Comparison of ENCODE assay signal across 21 cellular contexts in genomic region chr3:111681705-111682426, GRCh38. TPM values are rescaled to one million over a fixed set of nuclear protein-coding genes. Genes with fewer than 3 reads are reported as not detected.
DNase-seq lines count a peak whose midpoint lies in the region; ATAC-seq, FAIRE-seq and TF ChIP-seq lines count a peak whose summit lies in the region.
"Had no signal": no experiment of that assay in that cellular context is flagged by ENCODE, and none has a peak within 500 bp of the region (broad histone marks: within the 10 kb centered on the region; RNA-seq: fewer than 3 reads in every experiment).

No MANE protein-coding gene starts in this region.

- ATAC-seq in GM18519 (IDR thresholded peaks at IDR 0.05; ENCODE audit: low FRiP score, unreplicated experiment) (peak; percentile 48), HG02678 (IDR thresholded peaks at IDR 0.05; ENCODE audit: unreplicated experiment) (peak; percentile 49), GM21717 (IDR thresholded peaks at IDR 0.05; ENCODE audit: unreplicated experiment) (no peak)
- no peak for ATAC-seq in naive thymus-derived CD4-positive, alpha-beta T cell
- ATAC-seq: GM23338; natural killer cell treated with Interleukin-12 subunit alpha and Interleukin-12 subunit beta and Interleukin-15 and Interleukin-18, amount 100 ng/mL, for 72 hours had no signal

- H3K9ac ChIP-seq in MM.1S (ENCODE audit: low read length) (peak overlapping the region; percentile 9; the same call in 1 of the 2 replicates), keratinocyte (ENCODE audit: control insufficient read depth, extremely low read depth, insufficient read depth, low read length) (no peak overlapping the region)

- peaks cover 32 to 76% (median 62%) of the 10 kb centered on the region in 7 donors for H3K4me1 Mint-ChIP-seq in naive thymus-derived CD4-positive, alpha-beta T cell

- no peaks in the 10 kb centered on the region for H3K9me1 ChIP-seq in keratinocyte (ENCODE audit: control insufficient read depth, extremely low read depth, insufficient read depth, low read length)

- CTCF ChIA-PET in naive thymus-derived CD4-positive, alpha-beta T cell (lab: Charles Lee) = interaction anchor here (0.8 to 1.4 kb wide), 3 partner anchors 10 to 286 kb away, joined by 3 to 4 read pairs (median 3); no protein-coding TSS in a partner anchor

- H3K27me3 Mint-ChIP-seq in naive thymus-derived CD4-positive, alpha-beta T cell = no peaks in the 10 kb centered on the region
- H3K27me3 Mint-ChIP-seq: natural killer cell treated with Interleukin-12 subunit alpha and Interleukin-12 subunit beta and Interleukin-15 and Interleukin-18, amount 100 ng/mL, for 72 hours had no signal

- H3K36me3 Mint-ChIP-seq in naive thymus-derived CD4-positive, alpha-beta T cell = peaks cover 0 to 37% (median 4%) of the 10 kb centered on the region in 5 donors

- peaks cover 59% of the 10 kb centered on the region for H3K4me1 ChIP-seq in MM.1S (ENCODE audit: low read length)
- peaks cover 19% of the 10 kb centered on the region for H3K4me1 ChIP-seq in keratinocyte (ENCODE audit: control insufficient read depth, extremely low read depth, insufficient read depth, low read length)
- H3K4me1 ChIP-seq in naive thymus-derived CD4-positive, alpha-beta T cell (ENCODE audit: control insufficient read depth in 2 of 2, insufficient read depth in 2 of 2, low read length in 2 of 2) = peaks cover 6 to 11% of the 10 kb centered on the region in 2 donors
- H3K4me1 ChIP-seq: prostate gland had no signal

- H3K9me3 ChIP-seq in MM.1S (replicated peaks; ENCODE audit: insufficient read depth, low read length) = no peaks in the 10 kb centered on the region
- no peaks in the 10 kb centered on the region for H3K9me3 ChIP-seq in keratinocyte (ENCODE audit: control insufficient read depth, low read depth, low read length)
- no peaks in the 10 kb centered on the region for H3K9me3 ChIP-seq in naive thymus-derived CD4-positive, alpha-beta T cell (ENCODE audit: control insufficient read depth in 2 of 3, low read length in 3 of 3)
- H3K9me3 ChIP-seq: prostate gland, spleen, suprapubic skin had no signal

- no peak overlapping the region for H3K4me3 Mint-ChIP-seq in naive thymus-derived CD4-positive, alpha-beta T cell
- H3K4me3 Mint-ChIP-seq: GM23338; natural killer cell treated with Interleukin-12 subunit alpha and Interleukin-12 subunit beta and Interleukin-15 and Interleukin-18, amount 100 ng/mL, for 72 hours had no signal

- H3K36me3 ChIP-seq in MM.1S (replicated peaks; ENCODE audit: insufficient read depth, low read length) = no peaks in the 10 kb centered on the region
- no peaks in the 10 kb centered on the region for H3K36me3 ChIP-seq in keratinocyte (ENCODE audit: control insufficient read depth in 2 of 2, extremely low read depth in 1 of 2, insufficient read depth in 2 of 2, low read length in 2 of 2)
- H3K36me3 ChIP-seq in naive thymus-derived CD4-positive, alpha-beta T cell (ENCODE audit: control insufficient read depth in 2 of 3, insufficient read depth in 3 of 3, low read length in 3 of 3) = no peaks in the 10 kb centered on the region
- H3K36me3 ChIP-seq: prostate gland, spleen, suprapubic skin had no signal

- peak; percentile 74 for FAIRE-seq in keratinocyte (lab: Jason Lieb, UNC)
- FAIRE-seq: TTC549 had no signal

- POLR2A ChIA-PET in naive thymus-derived CD4-positive, alpha-beta T cell (lab: Charles Lee) = interaction anchor here (0.5 to 1.3 kb wide), 2 partner anchors 11 to 793 kb away, joined by 4 to 5 read pairs; no protein-coding TSS in a partner anchor

- peak; percentile 88 for DNase-seq in MM.1S
- no peak for DNase-seq in keratinocyte (ENCODE audit: low read depth, low spot score)
- no peak for DNase-seq in MV-4-11 (lab: John Stamatoyannopoulos, UW)
- DNase-seq in naive thymus-derived CD4-positive, alpha-beta T cell = no peak
- no peak for DNase-seq in GDM1 (lab: John Stamatoyannopoulos, UW)
- DNase-seq: activated CD4-positive, alpha-beta T cell treated with anti-CD3 and anti-CD28 coated beads for 48 hours; activated CD8-positive, alpha-beta memory T cell treated with anti-CD3 and anti-CD28 coated beads, Interleukin-2, amount 50 U/mL, for 48 hours; activated gamma-delta T cell treated with Interleukin-2 at 50 U/mL for 16 hours; mesendoderm; NCI-H446 treated with DMSO at 0.1 percent for 48 hours; spleen had no signal

- TF ChIP-seq CTCF in MM.1S (IDR thresholded peaks at IDR 0.05; ENCODE audit: low read length) = no peak
- no peak for TF ChIP-seq CTCF in keratinocyte (optimal IDR thresholded peaks at IDR 0.05 in 1 of 3, IDR thresholded peaks at IDR 0.05 in 1 of 3, conservative IDR thresholded peaks at IDR 0.05 in 1 of 3; ENCODE audit: extremely low read depth in 1 of 3, insufficient read depth in 2 of 3, low read length in 3 of 3)

- no peaks in the 10 kb centered on the region for H3K27me3 ChIP-seq in MM.1S (replicated peaks; ENCODE audit: insufficient read depth, low read length)
- H3K27me3 ChIP-seq in keratinocyte (ENCODE audit: control insufficient read depth, extremely low read depth, insufficient read depth, low read length) = no peaks in the 10 kb centered on the region
- no peaks in the 10 kb centered on the region for H3K27me3 ChIP-seq in naive thymus-derived CD4-positive, alpha-beta T cell (ENCODE audit: control insufficient read depth in 2 of 2, insufficient read depth in 2 of 2, low read length in 2 of 2)
- H3K27me3 ChIP-seq: hepatocyte, suprapubic skin had no signal

- no peaks in the 10 kb centered on the region for H3K9me2 ChIP-seq in MM.1S (replicated peaks; ENCODE audit: insufficient read depth, low read length)

- dilution Hi-C loops in keratinocyte (cut with MboI; ENCODE audit: extremely low pct_ligation_motif_present, low sequenced_read_pairs) = loop anchor here (25.0 kb wide), 1 partner anchor 95 kb away; the partner anchor contains the start of gene ZBED2

- peak overlapping the region; percentile 70 for H3K27ac ChIP-seq in MM.1S (ENCODE audit: low read length)
- H3K27ac ChIP-seq in keratinocyte (ENCODE audit: control insufficient read depth, insufficient read depth, low read length) = no peak overlapping the region
- no peak overlapping the region for H3K27ac ChIP-seq in naive thymus-derived CD4-positive, alpha-beta T cell (ENCODE audit: low read depth, low read length)
- H3K27ac ChIP-seq: hepatocyte, prostate gland, RWPE1, spleen, suprapubic skin had no signal

- H3K79me2 ChIP-seq in MM.1S (ENCODE audit: low read length) (peaks cover 68% of the 10 kb centered on the region), keratinocyte (ENCODE audit: control insufficient read depth, insufficient read depth, low read length) (peaks cover 39% of the 10 kb centered on the region)

- intact Hi-C loops in naive thymus-derived CD4-positive, alpha-beta T cell (cut with micrococcal nuclease) = no loop called here

- H3K4me2 ChIP-seq in MM.1S (ENCODE audit: low read depth, low read length) = peak overlapping the region; percentile 57
- H3K4me2 ChIP-seq in keratinocyte (ENCODE audit: control insufficient read depth, extremely low read depth, insufficient read depth, low read depth, low read length) = no peak overlapping the region
- H3K4me2 ChIP-seq: GM23338, hepatocyte had no signal

- H3F3A ChIP-seq in MM.1S (ENCODE audit: insufficient read depth, low read length) = peaks cover 34% of the 10 kb centered on the region

- H4K20me1 ChIP-seq in MM.1S (ENCODE audit: insufficient read depth, low read length) (no peaks in the 10 kb centered on the region), keratinocyte (ENCODE audit: control insufficient read depth, extremely low read depth, insufficient read depth, low read length) (no peaks in the 10 kb centered on the region)

- peaks cover 0 to 3% (median 0%) of the 10 kb centered on the region in 11 donors for H3K9me3 Mint-ChIP-seq in naive thymus-derived CD4-positive, alpha-beta T cell
- H3K9me3 Mint-ChIP-seq: GM23338; natural killer cell treated with Interleukin-12 subunit alpha and Interleukin-12 subunit beta and Interleukin-15 and Interleukin-18, amount 100 ng/mL, for 72 hours had no signal

- peak overlapping the region in 3 of 9 donors; percentile 3 to 52 (median 8) for H3K27ac Mint-ChIP-seq in naive thymus-derived CD4-positive, alpha-beta T cell
- H3K27ac Mint-ChIP-seq: GM23338; natural killer cell treated with Interleukin-12 subunit alpha and Interleukin-12 subunit beta and Interleukin-15 and Interleukin-18, amount 100 ng/mL, for 72 hours had no signal

- H3K4me3 ChIP-seq in MM.1S (ENCODE audit: low read length) (peak overlapping the region; percentile 6; the same call in 1 of the 2 replicates), keratinocyte (ENCODE audit: control insufficient read depth in 2 of 3, extremely low read depth in 1 of 3, insufficient read depth in 2 of 3, low read depth in 1 of 3, low read length in 3 of 3) (no peak overlapping the region)
- no peak overlapping the region for H3K4me3 ChIP-seq in naive thymus-derived CD4-positive, alpha-beta T cell (ENCODE audit: low read length)
- H3K4me3 ChIP-seq: GM23338, hepatocyte, prostate gland, spleen, suprapubic skin had no signal

- H2AFZ ChIP-seq in MM.1S (ENCODE audit: low read length) (no peak overlapping the region), keratinocyte (ENCODE audit: control insufficient read depth, low read length) (no peak overlapping the region)
- H2AFZ ChIP-seq: GM23338, hepatocyte had no signal

RNA-seq across cellular contexts. Expression of gene PLCXD2, which starts 7.4 kb away (rescaled TPM):
- polyA plus RNA-seq in keratinocyte = 5.9 to 10.9 TPM (median 9.8 TPM) in 3 replicates
- 2.6 TPM for polyA plus RNA-seq in keratinocyte (2011; ENCODE audit: low read depth)
- polyA plus RNA-seq in keratinocyte (2011; cell fraction: cytosol; rRNA removed) = 10.5 and 14.0 TPM in 2 replicates
- polyA plus RNA-seq in keratinocyte (2011; cell fraction: nucleus; rRNA removed) = 9.5 and 10.5 TPM in 2 replicates
- polyA plus RNA-seq in keratinocyte (2012; ENCODE audit: low replicate concordance) = 2.2 and 9.5 TPM in 2 replicates
- polyA minus RNA-seq in keratinocyte = 4.2 to 14.5 TPM (median 5.5 TPM) in 3 replicates
- polyA minus RNA-seq in keratinocyte (2011; cell fraction: cytosol; rRNA and poly(A)+ RNA removed) = 3.1 TPM
- polyA minus RNA-seq in keratinocyte (2011; cell fraction: nucleus; rRNA and poly(A)+ RNA removed) = 16.5 and 29.0 TPM in 2 replicates
- total RNA-seq in naive thymus-derived CD4-positive, alpha-beta T cell = 10 to 100 TPM in 3 of 5 experiments, 1 to 10 TPM in 2; 8.2 to 18.3 (median 12.3) TPM
- polyA plus RNA-seq in naive thymus-derived CD4-positive, alpha-beta T cell = 1 to 10 TPM; 2.1 to 2.4 TPM

Comparison
In these comparisons a context has a peak if more than half of its experiments do, and no peak if none do; other contexts are left out.
1. ATAC-seq: peak in GM18519 (single experiment) and HG02678 (single experiment); none in GM21717 (single experiment) and naive thymus-derived CD4-positive, alpha-beta T cell (single experiment).